1 cellular context compared by ENCODE assay signal in genomic region chr10:76133597-76134255, GRCh38.
TF ChIP-seq lines count a peak whose summit lies in the region.

No MANE protein-coding gene starts in this region.

TF ChIP-seq in SK-N-SH treated with all-trans-retinoic acid at 6 μM for 48 hours, 23 proteins besides CTCF, POLR2A, EP300 and RAD21 (continued from another document):
- TF ChIP-seq, protein P1, sequence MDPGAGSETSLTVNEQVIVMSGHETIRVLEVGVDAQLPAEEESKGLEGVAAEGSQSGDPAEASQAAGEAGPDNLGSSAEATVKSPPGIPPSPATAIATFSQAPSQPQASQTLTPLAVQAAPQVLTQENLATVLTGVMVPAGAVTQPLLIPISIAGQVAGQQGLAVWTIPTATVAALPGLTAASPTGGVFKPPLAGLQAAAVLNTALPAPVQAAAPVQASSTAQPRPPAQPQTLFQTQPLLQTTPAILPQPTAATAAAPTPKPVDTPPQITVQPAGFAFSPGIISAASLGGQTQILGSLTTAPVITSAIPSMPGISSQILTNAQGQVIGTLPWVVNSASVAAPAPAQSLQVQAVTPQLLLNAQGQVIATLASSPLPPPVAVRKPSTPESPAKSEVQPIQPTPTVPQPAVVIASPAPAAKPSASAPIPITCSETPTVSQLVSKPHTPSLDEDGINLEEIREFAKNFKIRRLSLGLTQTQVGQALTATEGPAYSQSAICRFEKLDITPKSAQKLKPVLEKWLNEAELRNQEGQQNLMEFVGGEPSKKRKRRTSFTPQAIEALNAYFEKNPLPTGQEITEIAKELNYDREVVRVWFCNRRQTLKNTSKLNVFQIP (CRISPR knock-in tag; IDR thresholded peaks at IDR 0.05; ENCODE audit: borderline replicate concordance, low read depth), result no peak
- TF ChIP-seq ZC3H10 (CRISPR knock-in tag; IDR thresholded peaks at IDR 0.05), result no peak
- TF ChIP-seq CSDC2 (CRISPR knock-in tag; IDR thresholded peaks at IDR 0.05), result no peak
- TF ChIP-seq ISL1 (CRISPR knock-in tag; IDR thresholded peaks at IDR 0.05), result no peak
- no peak for TF ChIP-seq TOX (CRISPR knock-in tag; IDR thresholded peaks at IDR 0.05; ENCODE audit: borderline replicate concordance)
- no peak for TF ChIP-seq ZFP30 (CRISPR knock-in tag; IDR thresholded peaks at IDR 0.05)
- no peak for TF ChIP-seq ESRRG (CRISPR knock-in tag; IDR thresholded peaks at IDR 0.05)
- no peak for TF ChIP-seq PPARA (CRISPR knock-in tag; IDR thresholded peaks at IDR 0.05; ENCODE audit: borderline replicate concordance)
- TF ChIP-seq CSRNP3 (CRISPR knock-in tag; IDR thresholded peaks at IDR 0.05), result no peak
- TF ChIP-seq OSR1 (CRISPR knock-in tag; IDR thresholded peaks at IDR 0.05), result no peak
- peak; percentile 2; the same call in 1 of the 2 replicates for TF ChIP-seq ZNF8 (CRISPR knock-in tag; IDR thresholded peaks at IDR 0.05)
- no peak for TF ChIP-seq RARB (CRISPR knock-in tag; IDR thresholded peaks at IDR 0.05)
- no peak for TF ChIP-seq CREB5 (CRISPR knock-in tag; IDR thresholded peaks at IDR 0.05; ENCODE audit: low read depth)
- TF ChIP-seq TCF4 (CRISPR knock-in tag; IDR thresholded peaks at IDR 0.05; ENCODE audit: borderline replicate concordance), result peak; percentile 54; the same call in 1 of the 2 replicates
- no peak for TF ChIP-seq ZNF565 (CRISPR knock-in tag; conservative IDR thresholded peaks at IDR 0.05; ENCODE audit: low read depth)
